1 cellular context compared by ENCODE assay signal in genomic region chr21:36423772-36424433, GRCh38.
TF ChIP-seq lines count a peak whose summit lies in the region.

No MANE protein-coding gene starts in this region.

TF ChIP-seq in HepG2, 621 proteins besides CTCF, POLR2A, EP300 and RAD21:
- TF ChIP-seq ZFP1 (CRISPR knock-in tag; IDR thresholded peaks at IDR 0.05) (no peak), ZBTB34 (CRISPR knock-in tag; IDR thresholded peaks at IDR 0.05) (no peak), HES4 (CRISPR knock-in tag; IDR thresholded peaks at IDR 0.05; ENCODE audit: borderline replicate concordance) (no peak), KLF11 (CRISPR knock-in tag; IDR thresholded peaks at IDR 0.05) (no peak), HOXA9 (CRISPR knock-in tag; IDR thresholded peaks at IDR 0.05; ENCODE audit: borderline replicate concordance) (no peak), TEAD3 (CRISPR knock-in tag; optimal IDR thresholded peaks at IDR 0.05; ENCODE audit: borderline replicate concordance) (no peak), KAT8 (CRISPR knock-in tag; IDR thresholded peaks at IDR 0.05) (no peak), ELK4 (CRISPR knock-in tag; IDR thresholded peaks at IDR 0.05; ENCODE audit: borderline replicate concordance) (no peak), JARID2 (CRISPR knock-in tag; IDR thresholded peaks at IDR 0.05; ENCODE audit: insufficient replicate concordance) (no peak), TP53 (CRISPR knock-in tag; conservative IDR thresholded peaks at IDR 0.05) (no peak), ZFP62 (CRISPR knock-in tag; IDR thresholded peaks at IDR 0.05) (no peak), FOXO4 (CRISPR knock-in tag; conservative IDR thresholded peaks at IDR 0.05) (no peak), DNMT1 (CRISPR knock-in tag; IDR thresholded peaks at IDR 0.05) (no peak), NFIB (CRISPR knock-in tag; IDR thresholded peaks at IDR 0.05; ENCODE audit: borderline replicate concordance) (no peak), SPEN (CRISPR knock-in tag; IDR thresholded peaks at IDR 0.05; ENCODE audit: low read depth) (no peak), ZNF598 (CRISPR knock-in tag; IDR thresholded peaks at IDR 0.05; ENCODE audit: borderline replicate concordance) (no peak)
- TF ChIP-seq, protein P1, sequence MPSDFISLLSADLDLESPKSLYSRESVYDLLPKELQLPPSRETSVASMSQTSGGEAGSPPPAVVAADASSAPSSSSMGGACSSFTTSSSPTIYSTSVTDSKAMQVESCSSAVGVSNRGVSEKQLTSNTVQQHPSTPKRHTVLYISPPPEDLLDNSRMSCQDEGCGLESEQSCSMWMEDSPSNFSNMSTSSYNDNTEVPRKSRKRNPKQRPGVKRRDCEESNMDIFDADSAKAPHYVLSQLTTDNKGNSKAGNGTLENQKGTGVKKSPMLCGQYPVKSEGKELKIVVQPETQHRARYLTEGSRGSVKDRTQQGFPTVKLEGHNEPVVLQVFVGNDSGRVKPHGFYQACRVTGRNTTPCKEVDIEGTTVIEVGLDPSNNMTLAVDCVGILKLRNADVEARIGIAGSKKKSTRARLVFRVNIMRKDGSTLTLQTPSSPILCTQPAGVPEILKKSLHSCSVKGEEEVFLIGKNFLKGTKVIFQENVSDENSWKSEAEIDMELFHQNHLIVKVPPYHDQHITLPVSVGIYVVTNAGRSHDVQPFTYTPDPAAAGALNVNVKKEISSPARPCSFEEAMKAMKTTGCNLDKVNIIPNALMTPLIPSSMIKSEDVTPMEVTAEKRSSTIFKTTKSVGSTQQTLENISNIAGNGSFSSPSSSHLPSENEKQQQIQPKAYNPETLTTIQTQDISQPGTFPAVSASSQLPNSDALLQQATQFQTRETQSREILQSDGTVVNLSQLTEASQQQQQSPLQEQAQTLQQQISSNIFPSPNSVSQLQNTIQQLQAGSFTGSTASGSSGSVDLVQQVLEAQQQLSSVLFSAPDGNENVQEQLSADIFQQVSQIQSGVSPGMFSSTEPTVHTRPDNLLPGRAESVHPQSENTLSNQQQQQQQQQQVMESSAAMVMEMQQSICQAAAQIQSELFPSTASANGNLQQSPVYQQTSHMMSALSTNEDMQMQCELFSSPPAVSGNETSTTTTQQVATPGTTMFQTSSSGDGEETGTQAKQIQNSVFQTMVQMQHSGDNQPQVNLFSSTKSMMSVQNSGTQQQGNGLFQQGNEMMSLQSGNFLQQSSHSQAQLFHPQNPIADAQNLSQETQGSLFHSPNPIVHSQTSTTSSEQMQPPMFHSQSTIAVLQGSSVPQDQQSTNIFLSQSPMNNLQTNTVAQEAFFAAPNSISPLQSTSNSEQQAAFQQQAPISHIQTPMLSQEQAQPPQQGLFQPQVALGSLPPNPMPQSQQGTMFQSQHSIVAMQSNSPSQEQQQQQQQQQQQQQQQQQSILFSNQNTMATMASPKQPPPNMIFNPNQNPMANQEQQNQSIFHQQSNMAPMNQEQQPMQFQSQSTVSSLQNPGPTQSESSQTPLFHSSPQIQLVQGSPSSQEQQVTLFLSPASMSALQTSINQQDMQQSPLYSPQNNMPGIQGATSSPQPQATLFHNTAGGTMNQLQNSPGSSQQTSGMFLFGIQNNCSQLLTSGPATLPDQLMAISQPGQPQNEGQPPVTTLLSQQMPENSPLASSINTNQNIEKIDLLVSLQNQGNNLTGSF (CRISPR knock-in tag; IDR thresholded peaks at IDR 0.05): no peak
- TF ChIP-seq, protein P2, sequence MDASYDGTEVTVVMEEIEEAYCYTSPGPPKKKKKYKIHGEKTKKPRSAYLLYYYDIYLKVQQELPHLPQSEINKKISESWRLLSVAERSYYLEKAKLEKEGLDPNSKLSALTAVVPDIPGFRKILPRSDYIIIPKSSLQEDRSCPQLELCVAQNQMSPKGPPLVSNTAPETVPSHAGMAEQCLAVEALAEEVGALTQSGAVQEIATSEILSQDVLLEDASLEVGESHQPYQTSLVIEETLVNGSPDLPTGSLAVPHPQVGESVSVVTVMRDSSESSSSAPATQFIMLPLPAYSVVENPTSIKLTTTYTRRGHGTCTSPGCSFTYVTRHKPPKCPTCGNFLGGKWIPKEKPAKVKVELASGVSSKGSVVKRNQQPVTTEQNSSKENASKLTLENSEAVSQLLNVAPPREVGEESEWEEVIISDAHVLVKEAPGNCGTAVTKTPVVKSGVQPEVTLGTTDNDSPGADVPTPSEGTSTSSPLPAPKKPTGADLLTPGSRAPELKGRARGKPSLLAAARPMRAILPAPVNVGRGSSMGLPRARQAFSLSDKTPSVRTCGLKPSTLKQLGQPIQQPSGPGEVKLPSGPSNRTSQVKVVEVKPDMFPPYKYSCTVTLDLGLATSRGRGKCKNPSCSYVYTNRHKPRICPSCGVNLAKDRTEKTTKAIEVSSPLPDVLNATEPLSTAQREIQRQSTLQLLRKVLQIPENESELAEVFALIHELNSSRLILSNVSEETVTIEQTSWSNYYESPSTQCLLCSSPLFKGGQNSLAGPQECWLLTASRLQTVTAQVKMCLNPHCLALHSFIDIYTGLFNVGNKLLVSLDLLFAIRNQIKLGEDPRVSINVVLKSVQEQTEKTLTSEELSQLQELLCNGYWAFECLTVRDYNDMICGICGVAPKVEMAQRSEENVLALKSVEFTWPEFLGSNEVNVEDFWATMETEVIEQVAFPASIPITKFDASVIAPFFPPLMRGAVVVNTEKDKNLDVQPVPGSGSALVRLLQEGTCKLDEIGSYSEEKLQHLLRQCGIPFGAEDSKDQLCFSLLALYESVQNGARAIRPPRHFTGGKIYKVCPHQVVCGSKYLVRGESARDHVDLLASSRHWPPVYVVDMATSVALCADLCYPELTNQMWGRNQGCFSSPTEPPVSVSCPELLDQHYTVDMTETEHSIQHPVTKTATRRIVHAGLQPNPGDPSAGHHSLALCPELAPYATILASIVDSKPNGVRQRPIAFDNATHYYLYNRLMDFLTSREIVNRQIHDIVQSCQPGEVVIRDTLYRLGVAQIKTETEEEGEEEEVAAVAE (CRISPR knock-in tag; IDR thresholded peaks at IDR 0.05; ENCODE audit: borderline replicate concordance): no peak
